Comparison of ENCODE assay signal across 16 cellular contexts in the genomic region with DNA sequence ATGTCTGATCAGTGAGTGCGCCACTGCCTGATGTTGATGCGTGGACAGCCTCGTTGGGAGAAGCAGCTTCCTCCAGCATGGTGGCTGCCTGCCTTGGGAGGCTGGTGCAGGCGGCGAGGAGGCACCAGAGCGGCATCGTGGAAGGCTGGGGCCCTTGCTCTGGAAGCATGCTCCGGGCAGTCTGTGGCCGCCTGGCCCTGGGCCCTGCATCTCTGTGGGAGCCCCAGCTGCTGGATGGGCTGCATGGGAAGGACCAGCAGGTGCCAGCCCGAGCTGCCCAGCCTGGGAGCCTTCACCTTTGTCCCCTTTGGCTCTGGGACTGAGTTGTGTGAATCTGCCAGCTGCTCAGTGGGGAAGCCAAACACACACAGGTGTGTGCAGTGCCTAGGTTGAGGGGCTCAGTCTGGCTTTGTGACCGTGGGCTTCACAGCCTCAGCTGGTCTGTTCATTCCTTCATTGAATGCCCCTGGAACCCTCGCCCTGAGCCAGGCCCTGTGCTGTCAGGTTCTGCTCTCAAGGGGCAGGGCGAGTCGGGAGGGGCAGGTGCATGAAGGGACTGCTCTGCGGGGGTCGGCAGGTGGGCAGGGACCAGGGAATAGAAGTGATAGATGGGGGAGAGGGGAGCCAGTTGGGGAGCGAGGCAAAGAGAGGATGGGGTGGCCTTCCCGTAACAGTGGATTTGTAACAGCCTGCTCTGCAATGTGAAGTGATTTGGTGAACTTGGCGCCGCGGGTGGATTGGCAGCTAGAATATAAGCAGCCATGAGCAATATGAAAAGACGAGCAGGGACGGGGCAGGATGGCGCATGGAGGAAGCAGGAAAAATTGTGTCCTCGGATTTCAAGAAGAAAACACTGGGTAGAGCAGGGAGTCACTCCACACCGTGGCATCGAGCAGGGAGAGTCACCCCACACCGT.
DNase-seq lines count a peak whose midpoint lies in the region; ATAC-seq and TF ChIP-seq lines count a peak whose summit lies in the region.
"Had no signal": no experiment of that assay in that cellular context is flagged by ENCODE, and none has a peak within 500 bp of the region (broad histone marks: within the 10 kb centered on the region; RNA-seq: fewer than 3 reads in every experiment).

No MANE protein-coding gene starts in this region.

- no peak overlapping the region for H2AFZ ChIP-seq in osteoblast (ENCODE audit: low read length)

- ATAC-seq in natural killer cell treated with Interleukin-12 subunit alpha and Interleukin-12 subunit beta and Interleukin-15 and Interleukin-18, amount 100 ng/mL, for 72 hours: no peak
- ATAC-seq in natural killer cell (no peak), left lobe of liver (peak; percentile 94)

- H3K4me2 ChIP-seq in osteoblast (ENCODE audit: insufficient read depth, low read length): no peak overlapping the region

- no peak for TF ChIP-seq CTCF in natural killer cell (IDR thresholded peaks at IDR 0.05)
- TF ChIP-seq CTCF in osteoblast (IDR thresholded peaks at IDR 0.05; ENCODE audit: extremely low read depth, low read depth, low read length): no peak

- H3K79me2 ChIP-seq in osteoblast (ENCODE audit: insufficient read depth, low read length): no peaks in the 10 kb centered on the region

- H3K4me3 ChIP-seq in osteoblast (ENCODE audit: insufficient read depth, low read length): no peak overlapping the region
- H3K4me3 ChIP-seq: HAP-1, MG63 had no signal

- no peaks in the 10 kb centered on the region for H4K20me1 ChIP-seq in osteoblast (ENCODE audit: insufficient read depth, low read length)

- no peaks in the 10 kb centered on the region for H3K27me3 Mint-ChIP-seq in natural killer cell treated with Interleukin-12 subunit alpha and Interleukin-12 subunit beta and Interleukin-15 and Interleukin-18, amount 100 ng/mL, for 72 hours
- H3K27me3 Mint-ChIP-seq in natural killer cell (ENCODE audit: low read depth in 2 of 2): no peaks in the 10 kb centered on the region
- H3K27me3 Mint-ChIP-seq: CD4-positive, alpha-beta T cell had no signal

- H3K36me3 Mint-ChIP-seq in natural killer cell treated with Interleukin-12 subunit alpha and Interleukin-12 subunit beta and Interleukin-15 and Interleukin-18, amount 100 ng/mL, for 72 hours: no peaks in the 10 kb centered on the region
- no peaks in the 10 kb centered on the region for H3K36me3 Mint-ChIP-seq in natural killer cell

- H3K36me3 ChIP-seq in osteoblast (ENCODE audit: insufficient read depth, low read length): no peaks in the 10 kb centered on the region
- H3K36me3 ChIP-seq: HAP-1, MG63 had no signal

- H3K9me3 Mint-ChIP-seq in natural killer cell treated with Interleukin-12 subunit alpha and Interleukin-12 subunit beta and Interleukin-15 and Interleukin-18, amount 100 ng/mL, for 72 hours: no peaks in the 10 kb centered on the region
- no peaks in the 10 kb centered on the region for H3K9me3 Mint-ChIP-seq in natural killer cell
- H3K9me3 Mint-ChIP-seq: CD4-positive, alpha-beta T cell had no signal

- intact Hi-C loops in natural killer cell (cut with micrococcal nuclease): no loop called here

- no peak overlapping the region for H3K27ac ChIP-seq in osteoblast (ENCODE audit: low read depth, low read length)

- peak; percentile 50 for DNase-seq in natural killer cell treated with Interleukin-12 subunit alpha and Interleukin-12 subunit beta and Interleukin-15 and Interleukin-18, amount 100 ng/mL, for 72 hours (ENCODE audit: low spot score)
- DNase-seq in natural killer cell (no peak), left lobe of liver (ENCODE audit: low spot score) (peak; percentile 68), osteoblast (ENCODE audit: insufficient read length, low spot score, missing footprints) (peak; percentile 53), cerebellum (ENCODE audit: low spot score) (no peak), D341Med (ENCODE audit: low spot score) (no peak), HUDEP-2 (lab: John Stamatoyannopoulos, UW; ENCODE audit: unreplicated experiment in 76 of 76) (no peak)
- DNase-seq: ACHN; CD4-positive, alpha-beta T cell; DMS79 treated with DMSO at 0.1 percent for 48 hours; MG63; NCI-H1092 treated with DMSO at 0.1 percent for 48 hours; NCI-H187 treated with DMSO at 0.1 percent for 48 hours; NCI-H2171; NCI-H774 had no signal

- H3K9me3 ChIP-seq in osteoblast (ENCODE audit: low read depth, low read length): no peaks in the 10 kb centered on the region
- H3K9me3 ChIP-seq: HAP-1, MG63 had no signal

- peaks cover 0 to 4% of the 10 kb centered on the region in 2 donors for H3K4me1 Mint-ChIP-seq in natural killer cell treated with Interleukin-12 subunit alpha and Interleukin-12 subunit beta and Interleukin-15 and Interleukin-18, amount 100 ng/mL, for 72 hours (ENCODE audit: low read depth in 2 of 2)
- H3K4me1 Mint-ChIP-seq in natural killer cell: peaks cover 5 to 12% of the 10 kb centered on the region in 2 donors

- no peak overlapping the region for H3K4me3 Mint-ChIP-seq in natural killer cell treated with Interleukin-12 subunit alpha and Interleukin-12 subunit beta and Interleukin-15 and Interleukin-18, amount 100 ng/mL, for 72 hours
- H3K4me3 Mint-ChIP-seq in natural killer cell: no peak overlapping the region
- H3K4me3 Mint-ChIP-seq: CD4-positive, alpha-beta T cell had no signal

- no peaks in the 10 kb centered on the region for H3K4me1 ChIP-seq in osteoblast (ENCODE audit: insufficient read depth, low read length)
- H3K4me1 ChIP-seq: HAP-1 had no signal

- no peaks in the 10 kb centered on the region for H3K27me3 ChIP-seq in osteoblast (ENCODE audit: insufficient read depth, low read length)
- H3K27me3 ChIP-seq: MG63 had no signal

- H3K27ac Mint-ChIP-seq in natural killer cell treated with Interleukin-12 subunit alpha and Interleukin-12 subunit beta and Interleukin-15 and Interleukin-18, amount 100 ng/mL, for 72 hours: no peak overlapping the region
- no peak overlapping the region for H3K27ac Mint-ChIP-seq in natural killer cell
- H3K27ac Mint-ChIP-seq: CD4-positive, alpha-beta T cell had no signal

Comparison
In these comparisons a context has a peak if more than half of its experiments do, and no peak if none do; other contexts are left out.
1. DNase-seq: peak in natural killer cell treated with Interleukin-12 subunit alpha and Interleukin-12 subunit beta and Interleukin-15 and Interleukin-18, amount 100 ng/mL, for 72 hours (single experiment), left lobe of liver (single experiment) and osteoblast (single experiment); none in natural killer cell (single experiment), cerebellum (single experiment), D341Med (single experiment) and HUDEP-2 (0 of 76).